In genomic region chr1:53025778-53026131, GRCh38 we compare ENCODE assay signal across 23 cellular contexts. TPM values are rescaled to one million over a fixed set of nuclear protein-coding genes. Genes with fewer than 3 reads are reported as not detected.
A peak's percentile ranks its signal among the peaks of the same experiment; 100 is the strongest.
DNase-seq lines count a peak whose midpoint lies in the region; ATAC-seq and TF ChIP-seq lines count a peak whose summit lies in the region.
"Had no signal": no experiment of that assay in that cellular context is flagged by ENCODE, and none has a peak within 500 bp of the region (broad histone marks: within the 10 kb centered on the region; RNA-seq: fewer than 3 reads in every experiment).

No MANE protein-coding gene starts in this region.

- no peak overlapping the region for H3K4me3 Mint-ChIP-seq in activated naive CD4-positive, alpha-beta T cell treated with anti-CD3 and anti-CD28 coated beads for 36 hours
- H3K4me3 Mint-ChIP-seq: CD4-positive, CD25-positive, alpha-beta regulatory T cell; central memory CD8-positive, alpha-beta T cell; immature natural killer cell; stimulated activated memory B cell treated with anti-CD40 and anti-IgM and Interleukin-4, amounts not matched to agents 10 μg/mL and 1 μg/mL and 100 μg/mL, for 72 hours; WTC11 had no signal

- no peaks in the 10 kb centered on the region for H3K27me3 ChIP-seq in fibroblast of lung (ENCODE audit: control insufficient read depth, insufficient read depth, low read length)
- no peaks in the 10 kb centered on the region for H3K27me3 ChIP-seq in right cardiac atrium (ENCODE audit: control insufficient read depth, insufficient read depth)
- no peaks in the 10 kb centered on the region for H3K27me3 ChIP-seq in rectal smooth muscle tissue (ENCODE audit: control insufficient read depth, insufficient read depth, low read length)
- no peaks in the 10 kb centered on the region for H3K27me3 ChIP-seq in uterus
- H3K27me3 ChIP-seq: ascending aorta, MG63 had no signal

- H3K9ac ChIP-seq in fibroblast of lung (ENCODE audit: insufficient read depth, low read length), result no peak overlapping the region
- H3K9ac ChIP-seq in rectal smooth muscle tissue (ENCODE audit: low read length), result no peak overlapping the region

- H3K4me3 ChIP-seq in fibroblast of lung (replicated peaks in 1 of 4; ENCODE audit: control extremely low read depth in 1 of 4, insufficient read depth in 1 of 4, low read depth in 3 of 4, low read length in 4 of 4) (no peak overlapping the region), right cardiac atrium (ENCODE audit: low read length) (no peak overlapping the region), rectal smooth muscle tissue (ENCODE audit: low read length) (no peak overlapping the region), uterus (no peak overlapping the region)
- H3K4me3 ChIP-seq: ascending aorta, K562, MG63, PC-9, skin epidermis, thoracic aorta had no signal

- no peaks in the 10 kb centered on the region for H4K20me1 ChIP-seq in fibroblast of lung (ENCODE audit: control insufficient read depth, extremely low read depth, insufficient read depth, low read length)

- peaks cover 1% of the 10 kb centered on the region for H3K36me3 Mint-ChIP-seq in activated naive CD4-positive, alpha-beta T cell treated with anti-CD3 and anti-CD28 coated beads for 36 hours (ENCODE audit: low read depth)
- H3K36me3 Mint-ChIP-seq: WTC11 had no signal

- peaks cover 3% of the 10 kb centered on the region for H3K4me1 Mint-ChIP-seq in activated naive CD4-positive, alpha-beta T cell treated with anti-CD3 and anti-CD28 coated beads for 36 hours (ENCODE audit: low read depth)
- H3K4me1 Mint-ChIP-seq: stimulated activated memory B cell treated with anti-CD40 and anti-IgM and Interleukin-4, amounts not matched to agents 10 μg/mL and 1 μg/mL and 100 μg/mL, for 72 hours; WTC11 had no signal

- CTCF ChIA-PET in activated naive CD4-positive, alpha-beta T cell treated with anti-CD3 and anti-CD28 coated beads for 36 hours (lab: Charles Lee), result no interaction called here

- H3K36me3 ChIP-seq in fibroblast of lung (ENCODE audit: control insufficient read depth, insufficient read depth, low read length) (no peaks in the 10 kb centered on the region), rectal smooth muscle tissue (ENCODE audit: control insufficient read depth, insufficient read depth, low read length) (peaks cover 4% of the 10 kb centered on the region), uterus (no peaks in the 10 kb centered on the region)

- H3K4me2 ChIP-seq in fibroblast of lung (ENCODE audit: extremely low read depth, insufficient read depth, low read length), result peak overlapping the region; percentile 44

- H3K27ac Mint-ChIP-seq in activated naive CD4-positive, alpha-beta T cell treated with anti-CD3 and anti-CD28 coated beads for 36 hours, result no peak overlapping the region
- H3K27ac Mint-ChIP-seq: CD4-positive, CD25-positive, alpha-beta regulatory T cell; immature natural killer cell; stimulated activated memory B cell treated with anti-CD40 and anti-IgM and Interleukin-4, amounts not matched to agents 10 μg/mL and 1 μg/mL and 100 μg/mL, for 72 hours; WTC11 had no signal

- 42% methylated on average over 1 of the region's 1 CpG for WGBS in right cardiac atrium

- H3K9me3 Mint-ChIP-seq in activated naive CD4-positive, alpha-beta T cell treated with anti-CD3 and anti-CD28 coated beads for 36 hours, result no peaks in the 10 kb centered on the region
- H3K9me3 Mint-ChIP-seq: CD4-positive, CD25-positive, alpha-beta regulatory T cell; central memory CD8-positive, alpha-beta T cell; immature natural killer cell; stimulated activated memory B cell treated with anti-CD40 and anti-IgM and Interleukin-4, amounts not matched to agents 10 μg/mL and 1 μg/mL and 100 μg/mL, for 72 hours; WTC11 had no signal

- DNase-seq in fibroblast of lung (ENCODE audit: low read depth in 2 of 2) (peak in 1 of 2 donors; percentile 22), right cardiac atrium (no peak), uterus (no peak), NCI-H1436 treated with DMSO at 0.1 percent for 48 hours (lab: John Stamatoyannopoulos, UW) (no peak), amniotic stem cell (lab: John Stamatoyannopoulos, UW) (no peak)
- no peak for DNase-seq in activated naive CD4-positive, alpha-beta T cell treated with anti-CD3 and anti-CD28 coated beads for 36 hours
- DNase-seq: activated CD4-positive, alpha-beta T cell treated with anti-CD3 and anti-CD28 coated beads, Interleukin-2, amount 50 U/mL, for 1 hour; activated naive CD4-positive, alpha-beta T cell treated with anti-CD3 and anti-CD28 coated beads, Interleukin-2, amount 50 U/mL, for 16 hours; CD4-positive, CD25-positive, alpha-beta regulatory T cell; DMS 273 treated with DMSO at 0.1 percent for 48 hours; hippocampal formation; immature natural killer cell; SIG-M5 had no signal

- H3K27ac ChIP-seq in fibroblast of lung (ENCODE audit: insufficient read depth, low read length) (peak overlapping the region; percentile 42), right cardiac atrium (ENCODE audit: low read length) (peak overlapping the region; percentile 87), rectal smooth muscle tissue (ENCODE audit: low read depth, low read length) (peak overlapping the region; percentile 59), uterus (peak overlapping the region; percentile 33 to 48)
- H3K27ac ChIP-seq: ascending aorta, PC-9, skin epidermis, thoracic aorta had no signal

- H3K9me3 ChIP-seq in fibroblast of lung (ENCODE audit: control insufficient read depth, insufficient read depth, low read depth, low read length) (no peaks in the 10 kb centered on the region), right cardiac atrium (ENCODE audit: control insufficient read depth, low read length) (no peaks in the 10 kb centered on the region), uterus (no peaks in the 10 kb centered on the region)
- H3K9me3 ChIP-seq: ascending aorta, MG63, thoracic aorta had no signal

- H3K4me1 ChIP-seq in fibroblast of lung (ENCODE audit: control insufficient read depth, extremely low read depth, insufficient read depth, low read length) (peaks cover 14% of the 10 kb centered on the region), right cardiac atrium (ENCODE audit: control insufficient read depth, insufficient read depth, low read length) (no peaks in the 10 kb centered on the region), rectal smooth muscle tissue (ENCODE audit: control insufficient read depth, insufficient read depth, low read length) (peaks cover 3% of the 10 kb centered on the region), uterus (no peaks in the 10 kb centered on the region)
- H3K4me1 ChIP-seq: ascending aorta had no signal

- no peak for TF ChIP-seq CTCF in fibroblast of lung (conservative IDR thresholded peaks at IDR 0.05 in 1 of 2, IDR thresholded peaks at IDR 0.05 in 1 of 2; ENCODE audit: low read depth in 1 of 2, low read length in 2 of 2)
- TF ChIP-seq CTCF in uterus (IDR thresholded peaks at IDR 0.05), result no peak

- peaks cover 28% of the 10 kb centered on the region for H3K79me2 ChIP-seq in fibroblast of lung (ENCODE audit: control insufficient read depth, insufficient read depth, low read length)

- intact Hi-C loops in right cardiac atrium (cut with DNase I), result no loop called here
- intact Hi-C loops in uterus (cut with DNase I; ENCODE audit: low total_unique reads), result no loop called here
- intact Hi-C loops in activated naive CD4-positive, alpha-beta T cell treated with anti-CD3 and anti-CD28 coated beads for 36 hours (cut with micrococcal nuclease), result no loop called here

- H2AFZ ChIP-seq in fibroblast of lung (ENCODE audit: low read length), result no peak overlapping the region
- H2AFZ ChIP-seq: PC-9 had no signal

- no peaks in the 10 kb centered on the region for H3K27me3 Mint-ChIP-seq in activated naive CD4-positive, alpha-beta T cell treated with anti-CD3 and anti-CD28 coated beads for 36 hours (ENCODE audit: low read depth)
- H3K27me3 Mint-ChIP-seq: CD4-positive, CD25-positive, alpha-beta regulatory T cell; central memory CD8-positive, alpha-beta T cell; stimulated activated memory B cell treated with anti-CD40 and anti-IgM and Interleukin-4, amounts not matched to agents 10 μg/mL and 1 μg/mL and 100 μg/mL, for 72 hours had no signal

- ATAC-seq in right cardiac atrium, result peak in 1 of 2 donors; percentile 21
- ATAC-seq: K562; stimulated activated memory B cell treated with anti-CD40 and anti-IgM and Interleukin-4, amounts not matched to agents 10 μg/mL and 1 μg/mL and 100 μg/mL, for 72 hours; WTC11 had no signal

- TF ChIP-seq POLR2A in uterus (IDR thresholded peaks at IDR 0.05), result no peak

RNA-seq across cellular contexts. Expression of gene PODN, which starts 36.3 kb away (rescaled TPM):
- 49.7 and 67.5 TPM in 2 replicates for total RNA-seq in fibroblast of lung
- 21.8 and 31.6 TPM in 2 replicates for polyA plus RNA-seq in fibroblast of lung
- 36.5 and 62.7 TPM in 2 replicates for polyA plus RNA-seq in fibroblast of lung (2012)
- polyA minus RNA-seq in fibroblast of lung (ENCODE audit: low replicate concordance), result 21.2 and 26.8 TPM in 2 replicates
- 10 to 100 TPM; 36.5 to 62.4 (median 48.9) TPM for total RNA-seq in right cardiac atrium
- 40.7 TPM for polyA plus RNA-seq in right cardiac atrium
- 100 to 1,000 TPM in 1 of 4 donors, 10 to 100 TPM in 3; 20.9 to 100 (median 71.8) TPM for total RNA-seq in uterus
- total RNA-seq in activated naive CD4-positive, alpha-beta T cell treated with anti-CD3 and anti-CD28 coated beads for 36 hours, result not detected
- total RNA-seq: CD4-positive, CD25-positive, alpha-beta regulatory T cell; K562; PC-9 had no signal
- polyA plus RNA-seq: CD4-positive, CD25-positive, alpha-beta regulatory T cell; K562 had no signal

Comparison
In these comparisons a context has a peak if more than half of its experiments do, and no peak if none do; other contexts are left out.
1. RNA of gene PODN, which starts 36.3 kb away (total RNA-seq): 20.9 to 100 TPM in uterus, 36.5 to 62.4 TPM in right cardiac atrium and 49.7 to 67.5 TPM in fibroblast of lung; not detected in activated naive CD4-positive, alpha-beta T cell treated with anti-CD3 and anti-CD28 coated beads for 36 hours; every median in the first group is over 10 times any median in the second.
2. Peak in every context shown above with its lines, with median percentiles within 50 percentile points of each other: H3K27ac ChIP-seq.